ENCODE assay signal across 14 cellular contexts in the genomic region with DNA sequence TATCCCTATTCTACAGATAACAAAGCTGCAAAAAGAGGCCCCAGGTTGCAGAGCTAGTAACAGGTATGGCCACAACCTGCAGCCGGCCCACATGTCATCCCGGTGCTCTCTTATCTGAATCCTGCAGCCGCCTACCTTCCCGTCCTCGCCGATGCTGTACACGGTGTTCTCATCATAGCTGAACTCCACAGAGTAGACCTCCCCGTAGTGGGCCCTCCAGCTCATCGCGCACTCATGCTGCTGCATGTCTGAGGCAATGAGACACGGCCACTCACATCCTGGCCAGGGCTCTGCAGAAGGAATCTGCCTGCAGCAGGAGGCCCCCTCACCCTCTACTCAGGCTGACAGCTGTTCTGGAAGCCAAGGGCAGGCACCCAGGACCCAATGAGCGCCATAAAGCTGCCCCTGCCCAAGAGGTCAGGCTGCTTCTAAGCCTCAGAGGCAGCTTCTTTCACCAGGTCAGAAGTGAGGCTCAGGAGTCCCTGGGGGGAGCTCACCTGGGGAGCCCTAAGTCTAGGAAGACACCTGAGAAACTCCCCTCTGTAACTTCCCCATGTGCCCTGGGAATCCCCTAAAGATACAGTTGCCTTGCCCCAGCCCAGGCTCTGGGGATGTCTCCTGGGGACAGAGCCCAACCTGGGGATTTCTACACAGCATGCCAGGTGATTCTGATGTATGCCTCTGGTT. TPM values are rescaled to one million over a fixed set of nuclear protein-coding genes. Genes with fewer than 3 reads are reported as not detected.
DNase-seq lines count a peak whose midpoint lies in the region; ATAC-seq and TF ChIP-seq lines count a peak whose summit lies in the region.
"Had no signal": no experiment of that assay in that cellular context is flagged by ENCODE, and none has a peak within 500 bp of the region (broad histone marks: within the 10 kb centered on the region; RNA-seq: fewer than 3 reads in every experiment).

No MANE protein-coding gene starts in this region.

- H3K27ac ChIP-seq in WERI-Rb-1, result no peak overlapping the region
- H3K27ac ChIP-seq: transverse colon had no signal

- ATAC-seq in GM18870 (IDR thresholded peaks at IDR 0.05; ENCODE audit: unreplicated experiment) (peak; percentile 53), GM21619 (IDR thresholded peaks at IDR 0.05; ENCODE audit: unreplicated experiment) (peak; percentile 35), HG03432 (IDR thresholded peaks at IDR 0.05; ENCODE audit: unreplicated experiment) (peak; percentile 54), naive B cell (ENCODE audit: low read depth in 2 of 2) (peak; percentile 88 to 90)

- no peaks in the 10 kb centered on the region for H3K9me3 ChIP-seq in WERI-Rb-1 (ENCODE audit: severe bottlenecking)
- H3K9me3 ChIP-seq: transverse colon had no signal

- H3K9me3 Mint-ChIP-seq in naive B cell, result peaks cover 0 to 8% (median 4%) of the 10 kb centered on the region in 7 donors

- no peaks in the 10 kb centered on the region for H3K27me3 Mint-ChIP-seq in naive B cell

- H3K4me3 Mint-ChIP-seq in naive B cell, result peak overlapping the region in 1 of 8 donors; percentile 49
- H3K4me3 Mint-ChIP-seq: activated naive CD4-positive, alpha-beta T cell treated with anti-CD3 and anti-CD28 coated beads for 36 hours had no signal

- peaks cover 57 to 67% of the 10 kb centered on the region in 2 donors for H3K36me3 Mint-ChIP-seq in naive B cell

- no peaks in the 10 kb centered on the region for H3K27me3 ChIP-seq in WERI-Rb-1 (ENCODE audit: insufficient read depth, low read depth, severe bottlenecking)
- H3K27me3 ChIP-seq: transverse colon had no signal

- DNase-seq in naive B cell (no peak), NCI-H2227 (lab: John Stamatoyannopoulos, UW; ENCODE audit: unreplicated experiment) (no peak), RPMI8226 (no peak), WERI-Rb-1 (no peak)
- DNase-seq: activated CD4-positive, CD25-positive, alpha-beta regulatory T cell treated with anti-CD3 and anti-CD28 coated beads, Interleukin-2, amount 50 U/mL, for 72 hours; activated naive CD4-positive, alpha-beta T cell treated with anti-CD3 and anti-CD28 coated beads for 36 hours; dermis blood vessel endothelial cell; NCI-H446; retina; SHP77 treated with DMSO at 0.1 percent for 48 hours; transverse colon had no signal

- peak overlapping the region in 3 of 6 donors; percentile 30 to 86 (median 32) for H3K27ac Mint-ChIP-seq in naive B cell
- H3K27ac Mint-ChIP-seq: activated naive CD4-positive, alpha-beta T cell treated with anti-CD3 and anti-CD28 coated beads for 36 hours had no signal

- TF ChIP-seq CTCF in WERI-Rb-1 (IDR thresholded peaks at IDR 0.05; ENCODE audit: low read depth, low read length), result no peak

- peaks cover 4 to 16% (median 13%) of the 10 kb centered on the region in 3 donors for H3K4me1 Mint-ChIP-seq in naive B cell

- no peak overlapping the region for H3K4me3 ChIP-seq in WERI-Rb-1 (ENCODE audit: low read depth, low read length)
- H3K4me3 ChIP-seq: transverse colon had no signal

- peaks cover 37% of the 10 kb centered on the region for H3K36me3 ChIP-seq in WERI-Rb-1

RNA-seq across cellular contexts. Expression of gene CYREN, which starts 17.9 kb away (rescaled TPM):
- polyA plus RNA-seq in naive B cell (ENCODE audit: low read depth in 6 of 6), result 10 to 100 TPM; 35.4 to 64.0 (median 48.9) TPM

RNA-seq across cellular contexts. Expression of gene WDR91, which starts 22.9 kb away (rescaled TPM):
- 1 to 10 TPM; 2.3 to 5.8 (median 4.5) TPM for polyA plus RNA-seq in naive B cell (ENCODE audit: low read depth in 6 of 6)

RNA-seq across cellular contexts. Expression of gene TMEM140, which starts 40.6 kb away (rescaled TPM):
- polyA plus RNA-seq in naive B cell (ENCODE audit: low read depth in 6 of 6), result 10 to 100 TPM; 14.1 to 31.7 (median 25.2) TPM

RNA-seq across cellular contexts. Expression of gene STRA8, which starts 45.2 kb away (rescaled TPM):
- not detected for polyA plus RNA-seq in naive B cell (ENCODE audit: low read depth in 6 of 6)

Comparison
In these comparisons a context has a peak if more than half of its experiments do, and no peak if none do; other contexts are left out.
1. ATAC-seq: peak in every context shown above with its lines; median percentile 89 in naive B cell; 54 in HG03432; 53 in GM18870; 35 in GM21619.